11 cellular contexts compared by ENCODE assay signal in genomic region chr10:21402606-21403083, GRCh38.
DNase-seq lines count a peak whose midpoint lies in the region; TF ChIP-seq lines count a peak whose summit lies in the region.
"Had no signal": no experiment of that assay in that cellular context is flagged by ENCODE, and none has a peak within 500 bp of the region (broad histone marks: within the 10 kb centered on the region; RNA-seq: fewer than 3 reads in every experiment).

No MANE protein-coding gene starts in this region.

- intact Hi-C loops in activated CD4-positive, alpha-beta T cell treated with anti-CD3 and anti-CD28 coated beads, Interleukin-2, amount 10 ng/mL, durations not matched to agents 24 days and 14 days (cut with micrococcal nuclease) = no loop called here

- H3K9ac ChIP-seq in parathyroid adenoma = no peak overlapping the region

- no peaks in the 10 kb centered on the region for H3K9me3 ChIP-seq in parathyroid adenoma (ENCODE audit: control insufficient read depth, low read length)
- H3K9me3 ChIP-seq: colonic mucosa had no signal

- H3K27me3 Mint-ChIP-seq in activated CD4-positive, alpha-beta T cell treated with anti-CD3 and anti-CD28 coated beads, Interleukin-2, amount 10 ng/mL, durations not matched to agents 24 days and 14 days = peaks cover 2% of the 10 kb centered on the region

- H3K79me2 ChIP-seq in parathyroid adenoma = no peaks in the 10 kb centered on the region

- peaks cover 9% of the 10 kb centered on the region for H3K4me1 Mint-ChIP-seq in activated CD4-positive, alpha-beta T cell treated with anti-CD3 and anti-CD28 coated beads, Interleukin-2, amount 10 ng/mL, durations not matched to agents 24 days and 14 days

- H3K4me3 ChIP-seq in epithelial cell of proximal tubule (ENCODE audit: low read depth, low read length) (no peak overlapping the region), parathyroid adenoma (ENCODE audit: low read depth, low read length) (no peak overlapping the region)
- H3K4me3 ChIP-seq: colonic mucosa had no signal

- H3K27me3 ChIP-seq in parathyroid adenoma (ENCODE audit: control insufficient read depth, insufficient read depth, low read length) = no peaks in the 10 kb centered on the region
- H3K27me3 ChIP-seq: colonic mucosa had no signal

- no peak overlapping the region for H3K4me2 ChIP-seq in parathyroid adenoma (ENCODE audit: low read length)

- no peak overlapping the region for H3K4me3 Mint-ChIP-seq in activated CD4-positive, alpha-beta T cell treated with anti-CD3 and anti-CD28 coated beads, Interleukin-2, amount 10 ng/mL, durations not matched to agents 24 days and 14 days

- no peaks in the 10 kb centered on the region for H3K9me3 Mint-ChIP-seq in activated CD4-positive, alpha-beta T cell treated with anti-CD3 and anti-CD28 coated beads, Interleukin-2, amount 10 ng/mL, durations not matched to agents 24 days and 14 days

- no peaks in the 10 kb centered on the region for H3K36me3 Mint-ChIP-seq in activated CD4-positive, alpha-beta T cell treated with anti-CD3 and anti-CD28 coated beads, Interleukin-2, amount 10 ng/mL, durations not matched to agents 24 days and 14 days (ENCODE audit: low read depth)

- peaks cover 24% of the 10 kb centered on the region for H3K4me1 ChIP-seq in parathyroid adenoma
- H3K4me1 ChIP-seq: colonic mucosa had no signal

- no peaks in the 10 kb centered on the region for H3K36me3 ChIP-seq in parathyroid adenoma (ENCODE audit: control insufficient read depth, insufficient read depth, low read length)
- H3K36me3 ChIP-seq: colonic mucosa had no signal

- DNase-seq in GM03348 (ENCODE audit: low spot score) = peak; percentile 19
- peak; percentile 71 for DNase-seq in NCI-H69 (lab: John Stamatoyannopoulos, UW)
- DNase-seq in epithelial cell of proximal tubule (ENCODE audit: low read depth) = peak; percentile 40
- no peak for DNase-seq in GF-D8 (lab: John Stamatoyannopoulos, UW)
- no peak for DNase-seq in DMS153 treated with DMSO at 0.1 percent for 48 hours (lab: John Stamatoyannopoulos, UW; ENCODE audit: unreplicated experiment)
- DNase-seq in activated T-cell treated with anti-CD3 and anti-CD28 coated beads for 4 hours = no peak
- no peak for DNase-seq in activated CD4-positive, alpha-beta T cell treated with anti-CD3 and anti-CD28 coated beads, Interleukin-2, amount 10 ng/mL, durations not matched to agents 24 days and 14 days
- DNase-seq: colonic mucosa, MV-4-11, SW 1271 had no signal

- peak overlapping the region; percentile 41 for H2AFZ ChIP-seq in parathyroid adenoma

- no peak overlapping the region for H3K27ac ChIP-seq in parathyroid adenoma
- H3K27ac ChIP-seq: colonic mucosa had no signal

- TF ChIP-seq CTCF in epithelial cell of proximal tubule (conservative IDR thresholded peaks at IDR 0.05; ENCODE audit: low read depth, low read length) = no peak
- TF ChIP-seq CTCF in parathyroid adenoma (IDR thresholded peaks at IDR 0.05) = no peak

- no peak overlapping the region for H3K27ac Mint-ChIP-seq in activated CD4-positive, alpha-beta T cell treated with anti-CD3 and anti-CD28 coated beads, Interleukin-2, amount 10 ng/mL, durations not matched to agents 24 days and 14 days

Comparison
In these comparisons a context has a peak if more than half of its experiments do, and no peak if none do; other contexts are left out.
1. DNase-seq: peak in GM03348 (single experiment), NCI-H69 (single experiment) and epithelial cell of proximal tubule (single experiment); none in GF-D8 (single experiment), DMS153 treated with DMSO at 0.1 percent for 48 hours (single experiment), activated T-cell treated with anti-CD3 and anti-CD28 coated beads for 4 hours (single experiment) and activated CD4-positive, alpha-beta T cell treated with anti-CD3 and anti-CD28 coated beads, Interleukin-2, amount 10 ng/mL, durations not matched to agents 24 days and 14 days (single experiment).